1 cellular context compared by ENCODE assay signal in genomic region chr9:122820490-122820845, GRCh38.
TF ChIP-seq lines count a peak whose summit lies in the region.

No MANE protein-coding gene starts in this region.

TF ChIP-seq in endothelial cell of umbilical vein, 7 proteins besides CTCF, POLR2A, EP300 and RAD21:
- TF ChIP-seq MYC (IDR thresholded peaks at IDR 0.05; ENCODE audit: low read depth, low read length) = no peak
- TF ChIP-seq EZH2 (IDR thresholded peaks at IDR 0.05; ENCODE audit: borderline replicate concordance, low read depth, low read length, severe bottlenecking) = no peak
- TF ChIP-seq POLR2AphosphoS5 (IDR thresholded peaks at IDR 0.05; ENCODE audit: insufficient read depth, low read depth, low read length) = no peak
